In genomic region chr15:75451674-75452363, GRCh38 we compare ENCODE assay signal across 8 cellular contexts. TPM values are rescaled to one million over a fixed set of nuclear protein-coding genes. Genes with fewer than 3 reads are reported as not detected.
DNase-seq lines count a peak whose midpoint lies in the region; ATAC-seq and TF ChIP-seq lines count a peak whose summit lies in the region.

Gene SIN3A (minus strand): TSS chr15:75451690. CDS start chr15:75430375, 21,315 bp downstream.

- H3K4me3 Mint-ChIP-seq in activated CD4-positive, alpha-beta T cell treated with anti-CD3 and anti-CD28 coated beads, Interleukin-2, amount 10 ng/mL, durations not matched to agents 7 days and 5 days = peak within 1 kb of the TSS; percentile 87

- ATAC-seq in GM19328 (IDR thresholded peaks at IDR 0.05; ENCODE audit: unreplicated experiment) (peak; percentile 40), HG03520 (IDR thresholded peaks at IDR 0.05; ENCODE audit: unreplicated experiment) (peak; percentile 42), left colon (peak; percentile 44)

- H3K27ac ChIP-seq in coronary artery = peak within 1 kb of the TSS; percentile 93 to 100

- TF ChIP-seq CTCF in coronary artery (IDR thresholded peaks at IDR 0.05) = no peak

- peaks cover 11% of the 10 kb centered on the region for H3K36me3 Mint-ChIP-seq in activated CD4-positive, alpha-beta T cell treated with anti-CD3 and anti-CD28 coated beads, Interleukin-2, amount 10 ng/mL, durations not matched to agents 7 days and 5 days (ENCODE audit: low read depth)

- peak within 1 kb of the TSS; percentile 91 for H3K4me3 ChIP-seq in coronary artery

- peak within 1 kb of the TSS; percentile 100 for H3K27ac Mint-ChIP-seq in activated CD4-positive, alpha-beta T cell treated with anti-CD3 and anti-CD28 coated beads, Interleukin-2, amount 10 ng/mL, durations not matched to agents 7 days and 5 days

- H3K4me1 Mint-ChIP-seq in activated CD4-positive, alpha-beta T cell treated with anti-CD3 and anti-CD28 coated beads, Interleukin-2, amount 10 ng/mL, durations not matched to agents 7 days and 5 days = peaks cover 44% of the 10 kb centered on the region

- POLR2A ChIA-PET in activated CD4-positive, alpha-beta T cell treated with anti-CD3 and anti-CD28 coated beads, Interleukin-2, amount 10 ng/mL, durations not matched to agents 7 days and 5 days (lab: Charles Lee) = interaction anchor here (0.6 to 5.0 kb wide), 5 partner anchors 84 to 428 kb away, joined by 3 to 18 read pairs (median 8); partner anchors contain the start of genes IMP3, MAN2C1, PPCDC and SNUPN

- CTCF ChIA-PET in activated CD4-positive, alpha-beta T cell treated with anti-CD3 and anti-CD28 coated beads, Interleukin-2, amount 10 ng/mL, durations not matched to agents 7 days and 5 days (lab: Charles Lee) = interaction anchor here (0.6 to 1.9 kb wide), 10 partner anchors 9 to 664 kb away, joined by 3 to 7 read pairs (median 4); partner anchors contain the start of genes IMP3, MAN2C1 and SNX33

- DNase-seq in Ammon's horn (ENCODE audit: low spot score) = peak; percentile 100
- DNase-seq in NCI-H69 (lab: John Stamatoyannopoulos, UW) = peak; percentile 99
- DNase-seq in activated CD4-positive, alpha-beta T cell treated with anti-CD3 and anti-CD28 coated beads, Interleukin-2, amount 10 ng/mL, durations not matched to agents 7 days and 5 days = peak; percentile 100
- peak; percentile 100 for DNase-seq in coronary artery (ENCODE audit: low spot score)
- DNase-seq in left colon = peak; percentile 99 to 100
- peak; percentile 100 for DNase-seq in stimulated activated CD4-positive, alpha-beta T cell treated with anti-CD3 and anti-CD28 coated beads, Interleukin-1b, Interleukin-23, amount 100 ng/mL, for 48 hours

- intact Hi-C loops in left colon (cut with DNase I, micrococcal nuclease) = no loop called here

- no peaks in the 10 kb centered on the region for H3K27me3 Mint-ChIP-seq in activated CD4-positive, alpha-beta T cell treated with anti-CD3 and anti-CD28 coated beads, Interleukin-2, amount 10 ng/mL, durations not matched to agents 7 days and 5 days

- no peaks in the 10 kb centered on the region for H3K9me3 Mint-ChIP-seq in activated CD4-positive, alpha-beta T cell treated with anti-CD3 and anti-CD28 coated beads, Interleukin-2, amount 10 ng/mL, durations not matched to agents 7 days and 5 days

RNA-seq across cellular contexts. Expression of gene SIN3A, which starts in this region (rescaled TPM):
- total RNA-seq in activated CD4-positive, alpha-beta T cell treated with anti-CD3 and anti-CD28 coated beads, Interleukin-2, amount 10 ng/mL, durations not matched to agents 7 days and 5 days = 100 to 1,000 TPM; 106 to 115 TPM
- 10 to 100 TPM; 45.7 to 56.1 TPM for total RNA-seq in left colon

Comparison
In these comparisons a context has a peak if more than half of its experiments do, and no peak if none do; other contexts are left out.
1. Peak in every context shown above with its lines: DNase-seq, ATAC-seq, H3K4me3 ChIP-seq and H3K27ac ChIP-seq.